ENCODE assay signal across 8 cellular contexts in the genomic region with DNA sequence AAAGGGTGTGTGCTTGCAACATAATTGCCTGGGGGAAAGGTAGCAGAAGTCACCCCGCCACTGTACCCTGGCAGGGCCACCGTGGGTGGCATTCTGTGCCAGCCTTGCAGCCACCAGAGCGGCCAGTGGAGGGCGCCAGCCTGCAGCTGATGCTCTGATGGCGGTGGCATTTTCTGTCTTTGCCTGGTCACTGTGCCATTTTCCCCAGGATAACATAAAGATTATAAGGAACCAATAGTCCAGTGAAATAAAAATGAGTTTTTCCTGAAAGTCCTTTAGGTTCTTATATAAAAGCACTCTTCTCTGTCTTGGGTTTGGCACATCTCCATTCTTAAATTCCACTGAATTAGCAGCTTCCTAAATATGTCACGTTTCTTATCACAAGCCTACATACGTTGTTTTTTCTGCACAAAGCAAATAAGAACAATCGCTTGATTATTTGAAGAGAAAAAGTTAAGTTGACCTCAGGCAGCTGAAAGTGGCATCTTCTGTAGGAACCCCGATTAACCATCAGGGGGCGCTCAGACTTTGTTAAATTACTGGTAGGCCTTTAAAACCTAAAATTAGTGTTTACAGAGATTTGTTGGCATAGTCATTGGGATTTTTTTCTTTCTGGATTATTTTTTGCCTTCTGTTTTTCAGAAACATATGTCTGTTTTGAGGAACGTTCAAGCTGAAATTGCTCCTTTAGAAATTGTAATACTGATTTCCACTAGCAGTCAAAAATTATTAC.
DNase-seq lines count a peak whose midpoint lies in the region; ATAC-seq and TF ChIP-seq lines count a peak whose summit lies in the region.

No MANE protein-coding gene starts in this region.

- H3K4me1 ChIP-seq in neutrophil (ENCODE audit: control insufficient read depth in 1 of 2, insufficient read depth in 1 of 2, low read depth in 1 of 2, low read length in 1 of 2) (peaks cover 5% of the 10 kb centered on the region in 2 experiments), testis (peaks cover 9% of the 10 kb centered on the region)

- peak; percentile 97 for TF ChIP-seq CTCF in RWPE1 (conservative IDR thresholded peaks at IDR 0.05; ENCODE audit: low read depth)
- TF ChIP-seq CTCF in neutrophil (IDR thresholded peaks at IDR 0.05): peak; percentile 78
- TF ChIP-seq CTCF in testis (IDR thresholded peaks at IDR 0.05): peak; percentile 55 to 78 (median 65)

- ATAC-seq in Right ventricle myocardium inferior: no peak
- ATAC-seq in activated T-helper 17 cell treated with anti-CD3 and anti-CD28 coated beads, Interleukin-2, amount 50 U/mL, for 72 hours (replicated peaks): peak; percentile 80

- no peaks in the 10 kb centered on the region for H3K9me3 Mint-ChIP-seq in activated T-helper 17 cell treated with anti-CD3 and anti-CD28 coated beads, Interleukin-2, amount 50 U/mL, for 72 hours

- DNase-seq in Right ventricle myocardium inferior (ENCODE audit: missing footprints) (peak; percentile 75), cardiac septum (ENCODE audit: low spot score) (no peak), LoVo (ENCODE audit: low spot score) (peak; percentile 67), RWPE1 (ENCODE audit: low spot score) (peak; percentile 47), fibroblast of the conjunctiva (ENCODE audit: low read depth) (peak; percentile 49), testis (peak; percentile 75)

- H3K4me3 ChIP-seq in neutrophil (ENCODE audit: low read depth in 1 of 2, low read length in 1 of 2) (no peak overlapping the region), testis (no peak overlapping the region)

- no peak overlapping the region for H3K4me3 Mint-ChIP-seq in activated T-helper 17 cell treated with anti-CD3 and anti-CD28 coated beads, Interleukin-2, amount 50 U/mL, for 72 hours

- no peaks in the 10 kb centered on the region for H3K27me3 ChIP-seq in neutrophil
- no peaks in the 10 kb centered on the region for H3K27me3 ChIP-seq in testis

- no peak for TF ChIP-seq POLR2A in testis (IDR thresholded peaks at IDR 0.05)

- CTCF ChIA-PET in RWPE1 (lab: Yijun Ruan, JAX): interaction anchor here (0.6 to 3.6 kb wide), 35 partner anchors 8 to 1317 kb away, joined by 3 to 71 read pairs (median 5); a partner anchor contains a TSS

- no peaks in the 10 kb centered on the region for H3K27me3 Mint-ChIP-seq in activated T-helper 17 cell treated with anti-CD3 and anti-CD28 coated beads, Interleukin-2, amount 50 U/mL, for 72 hours

- 34 to 46% methylated on average over 11 of the region's 11 CpGs for WGBS in testis, 2 donors

- peaks cover 30% of the 10 kb centered on the region for H3K36me3 ChIP-seq in neutrophil
- no peaks in the 10 kb centered on the region for H3K36me3 ChIP-seq in testis (ENCODE audit: low read depth, missing control alignments)

- intact Hi-C loops in Right ventricle myocardium inferior (cut with DNase I): loop anchor here (1.0 to 10.0 kb wide), 5 partner anchors 66 to 401 kb away; a partner anchor contains a TSS
- intact Hi-C loops in cardiac septum (cut with DNase I): loop anchor here (1.0 to 10.0 kb wide), 4 partner anchors 269 to 381 kb away; no protein-coding TSS in a partner anchor
- intact Hi-C loops in testis (cut with DNase I; ENCODE audit: low total_unique reads): loop anchor here (2.0 kb wide), 1 partner anchor 271 kb away; no protein-coding TSS in a partner anchor

- POLR2A ChIA-PET in RWPE1 (lab: Yijun Ruan, JAX; ENCODE audit: low non-redundant PET): no interaction called here

- H3K27ac ChIP-seq in RWPE1 (no peak overlapping the region), neutrophil (no peak overlapping the region), testis (no peak overlapping the region)

- H3K36me3 Mint-ChIP-seq in activated T-helper 17 cell treated with anti-CD3 and anti-CD28 coated beads, Interleukin-2, amount 50 U/mL, for 72 hours (ENCODE audit: low read depth): peaks cover 19% of the 10 kb centered on the region

- H3K4me1 Mint-ChIP-seq in activated T-helper 17 cell treated with anti-CD3 and anti-CD28 coated beads, Interleukin-2, amount 50 U/mL, for 72 hours: peaks cover 5% of the 10 kb centered on the region

- H3K9me3 ChIP-seq in neutrophil (no peaks in the 10 kb centered on the region), testis (no peaks in the 10 kb centered on the region)

- H3K27ac Mint-ChIP-seq in activated T-helper 17 cell treated with anti-CD3 and anti-CD28 coated beads, Interleukin-2, amount 50 U/mL, for 72 hours: no peak overlapping the region
